ENCODE assay signal across 9 cellular contexts in genomic region chr1:221801773-221802516, GRCh38.
A peak's percentile ranks its signal among the peaks of the same experiment; 100 is the strongest.
DNase-seq lines count a peak whose midpoint lies in the region; ATAC-seq, FAIRE-seq and TF ChIP-seq lines count a peak whose summit lies in the region.
"Had no signal": no experiment of that assay in that cellular context is flagged by ENCODE, and none has a peak within 500 bp of the region (broad histone marks: within the 10 kb centered on the region; RNA-seq: fewer than 3 reads in every experiment).

No MANE protein-coding gene starts in this region.

- intact Hi-C loops in pancreas (cut with DNase I) = no loop called here

- H3K9me3 Mint-ChIP-seq in activated CD8-positive, alpha-beta T cell treated with anti-CD3 and anti-CD28 coated beads, Interleukin-2, amount 10 ng/mL, durations not matched to agents 7 days and 5 days (ENCODE audit: insufficient read depth) = peaks cover 11% of the 10 kb centered on the region

- peaks cover 15% of the 10 kb centered on the region for H3K36me3 Mint-ChIP-seq in activated CD8-positive, alpha-beta T cell treated with anti-CD3 and anti-CD28 coated beads, Interleukin-2, amount 10 ng/mL, durations not matched to agents 7 days and 5 days (ENCODE audit: low read depth)

- H3K36me3 ChIP-seq in NT2/D1 (ENCODE audit: insufficient read depth, insufficient read length, low read length) (no peaks in the 10 kb centered on the region), pancreas (no peaks in the 10 kb centered on the region), tibial nerve (no peaks in the 10 kb centered on the region)
- H3K36me3 ChIP-seq: gastrocnemius medialis had no signal

- H3K27ac ChIP-seq in pancreas = no peak overlapping the region
- H3K27ac ChIP-seq in tibial nerve = no peak overlapping the region
- H3K27ac ChIP-seq: gastrocnemius medialis had no signal

- H3K4me1 Mint-ChIP-seq in activated CD8-positive, alpha-beta T cell treated with anti-CD3 and anti-CD28 coated beads, Interleukin-2, amount 10 ng/mL, durations not matched to agents 7 days and 5 days (ENCODE audit: low read depth) = peaks cover 21% of the 10 kb centered on the region

- no peak overlapping the region for H3K4me3 Mint-ChIP-seq in activated CD8-positive, alpha-beta T cell treated with anti-CD3 and anti-CD28 coated beads, Interleukin-2, amount 10 ng/mL, durations not matched to agents 7 days and 5 days

- H3K4me3 ChIP-seq in NT2/D1 (ENCODE audit: insufficient read length, low read depth) = no peak overlapping the region
- no peak overlapping the region for H3K4me3 ChIP-seq in pancreas
- H3K4me3 ChIP-seq in tibial nerve = no peak overlapping the region
- H3K4me3 ChIP-seq: gastrocnemius medialis had no signal

- POLR2A ChIA-PET in activated CD8-positive, alpha-beta T cell treated with anti-CD3 and anti-CD28 coated beads, Interleukin-2, amount 10 ng/mL, durations not matched to agents 7 days and 5 days (lab: Charles Lee) = interaction anchor here (0.9 kb wide), 1 partner anchor 18 kb away, joined by 3 read pairs; no protein-coding TSS in a partner anchor

- no peaks in the 10 kb centered on the region for H3K27me3 Mint-ChIP-seq in activated CD8-positive, alpha-beta T cell treated with anti-CD3 and anti-CD28 coated beads, Interleukin-2, amount 10 ng/mL, durations not matched to agents 7 days and 5 days (ENCODE audit: low read depth)

- peak; percentile 24 for DNase-seq in GM04504 (ENCODE audit: low read depth)
- peak; percentile 22 for DNase-seq in NT2/D1 (ENCODE audit: low read depth, low spot score)
- peak; percentile 19 for DNase-seq in dermis blood vessel endothelial cell
- DNase-seq in pancreas = no peak
- DNase-seq in tibial nerve (ENCODE audit: low spot score in 2 of 2) = no peak
- DNase-seq in Kasumi-1 (lab: John Stamatoyannopoulos, UW) = no peak
- no peak for DNase-seq in activated CD8-positive, alpha-beta T cell treated with anti-CD3 and anti-CD28 coated beads, Interleukin-2, amount 10 ng/mL, durations not matched to agents 7 days and 5 days
- DNase-seq: gastrocnemius medialis, GDM1 had no signal

- H3K27me3 ChIP-seq in NT2/D1 (ENCODE audit: insufficient read depth, insufficient read length) = no peaks in the 10 kb centered on the region
- no peaks in the 10 kb centered on the region for H3K27me3 ChIP-seq in pancreas
- no peaks in the 10 kb centered on the region for H3K27me3 ChIP-seq in tibial nerve
- H3K27me3 ChIP-seq: gastrocnemius medialis had no signal

- 15 to 40% methylated on average over 1 of the region's 1 CpG for WGBS in pancreas, 2 donors
- 65 to 82% methylated on average over 1 of the region's 1 CpG for WGBS in tibial nerve, 2 donors

- TF ChIP-seq EP300 in tibial nerve (IDR thresholded peaks at IDR 0.05) = no peak

- no peak overlapping the region for H3K27ac Mint-ChIP-seq in activated CD8-positive, alpha-beta T cell treated with anti-CD3 and anti-CD28 coated beads, Interleukin-2, amount 10 ng/mL, durations not matched to agents 7 days and 5 days

- no peak for FAIRE-seq in pancreas (lab: Jason Lieb, UNC)

- H3K4me1 ChIP-seq in NT2/D1 (ENCODE audit: insufficient read depth, insufficient read length) = peaks cover 6% of the 10 kb centered on the region
- peaks cover 15 to 18% (median 15%) of the 10 kb centered on the region in 3 donors for H3K4me1 ChIP-seq in pancreas
- H3K4me1 ChIP-seq in tibial nerve = no peaks in the 10 kb centered on the region
- H3K4me1 ChIP-seq: gastrocnemius medialis had no signal

- H3K9me3 ChIP-seq in NT2/D1 (ENCODE audit: insufficient read depth, low read length) (peaks cover 7% of the 10 kb centered on the region), pancreas (no peaks in the 10 kb centered on the region), tibial nerve (peaks cover 0 to 11% (median 0%) of the 10 kb centered on the region in 4 donors)
- H3K9me3 ChIP-seq: gastrocnemius medialis had no signal

- CTCF ChIA-PET in activated CD8-positive, alpha-beta T cell treated with anti-CD3 and anti-CD28 coated beads, Interleukin-2, amount 10 ng/mL, durations not matched to agents 7 days and 5 days (lab: Charles Lee) = interaction anchor here (0.7 to 1.9 kb wide), 7 partner anchors 13 to 654 kb away, joined by 3 to 6 read pairs (median 3); partner anchors contain the start of gene DUSP10

- no peak overlapping the region for H3K9ac ChIP-seq in NT2/D1 (ENCODE audit: insufficient read length, low read depth)

- no peak for TF ChIP-seq POLR2A in tibial nerve (IDR thresholded peaks at IDR 0.05)

- TF ChIP-seq CTCF in pancreas (IDR thresholded peaks at IDR 0.05) (no peak), tibial nerve (IDR thresholded peaks at IDR 0.05) (no peak)

- peak in 3 of 4 donors; percentile 32 to 60 (median 33) for ATAC-seq in pancreas
- ATAC-seq in activated CD8-positive, alpha-beta T cell treated with anti-CD3 and anti-CD28 coated beads, Interleukin-2, amount 10 ng/mL, durations not matched to agents 7 days and 5 days = no peak
- ATAC-seq: gastrocnemius medialis had no signal

Comparison
In these comparisons a context has a peak if more than half of its experiments do, and no peak if none do; other contexts are left out.
1. DNase-seq: peak in GM04504 (single experiment), NT2/D1 (single experiment) and dermis blood vessel endothelial cell (single experiment); none in pancreas (0 of 6), tibial nerve (0 of 2), Kasumi-1 (0 of 2) and activated CD8-positive, alpha-beta T cell treated with anti-CD3 and anti-CD28 coated beads, Interleukin-2, amount 10 ng/mL, durations not matched to agents 7 days and 5 days (single experiment).